Comparison of ENCODE assay signal across 1 cellular context in genomic region chr1:173488001-173488400, GRCh38.
TF ChIP-seq lines count a peak whose summit lies in the region.

No MANE protein-coding gene starts in this region.

TF ChIP-seq in HepG2, 621 proteins besides CTCF, POLR2A, EP300 and RAD21 (continued from another document):
- TF ChIP-seq REST (IDR thresholded peaks at IDR 0.05; ENCODE audit: borderline replicate concordance in 1 of 2, low read depth in 1 of 2, low read length in 2 of 2) (no peak), ARID2 (CRISPR knock-in tag; IDR thresholded peaks at IDR 0.05; ENCODE audit: borderline replicate concordance) (no peak), ZSCAN25 (CRISPR knock-in tag; IDR thresholded peaks at IDR 0.05) (no peak), KDM5A (IDR thresholded peaks at IDR 0.05; ENCODE audit: borderline replicate concordance, low read length) (no peak), NFYC (CRISPR knock-in tag; IDR thresholded peaks at IDR 0.05) (no peak), STAG1 (CRISPR knock-in tag; IDR thresholded peaks at IDR 0.05) (no peak)
